ENCODE assay signal across 8 cellular contexts in the genomic region with DNA sequence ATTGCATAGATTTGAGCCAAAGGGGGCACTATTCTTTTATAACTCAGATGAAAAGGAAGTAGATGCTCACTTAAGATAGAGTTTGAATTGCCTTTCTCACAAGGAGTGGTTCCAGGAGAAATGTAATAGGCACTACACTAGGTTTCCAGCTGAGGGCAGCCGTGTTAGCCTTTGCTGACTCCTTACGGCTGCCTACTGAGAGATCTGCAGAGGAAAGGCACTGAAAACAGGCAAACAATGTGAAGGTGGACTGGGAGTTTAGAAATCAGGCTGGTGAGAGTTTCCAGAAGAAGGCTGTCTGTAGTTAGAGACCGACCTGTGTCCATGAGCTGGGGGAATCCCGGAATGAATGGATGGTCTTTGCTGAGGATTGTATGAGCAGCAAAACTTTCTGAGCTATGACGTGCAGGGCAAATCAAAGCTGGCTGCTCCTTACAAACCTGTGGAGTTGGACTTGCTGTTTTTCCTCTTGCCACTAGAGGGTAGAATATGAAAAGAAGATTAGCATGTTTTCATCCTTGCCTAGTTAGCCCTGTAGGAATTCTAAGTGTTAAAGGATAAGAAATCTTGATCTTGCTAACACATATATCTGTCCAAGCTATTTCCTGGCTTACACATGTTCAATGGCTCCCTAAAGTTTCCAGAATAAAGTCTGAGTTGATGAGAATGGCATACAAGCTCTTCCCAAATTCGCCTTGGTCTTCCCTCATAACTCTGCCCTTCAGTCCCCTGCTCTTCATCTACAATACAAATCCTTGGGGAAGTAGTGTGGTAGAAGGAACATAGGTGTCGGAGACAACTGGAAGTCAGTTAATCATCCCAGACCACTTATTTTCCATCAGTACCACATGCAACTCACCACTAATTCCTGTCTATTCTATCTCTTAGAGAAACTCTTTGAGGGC. TPM values are rescaled to one million over a fixed set of nuclear protein-coding genes. Genes with fewer than 3 reads are reported as not detected.
DNase-seq lines count a peak whose midpoint lies in the region; ATAC-seq and TF ChIP-seq lines count a peak whose summit lies in the region.

No MANE protein-coding gene starts in this region.

- no peaks in the 10 kb centered on the region for H3F3A ChIP-seq in PC-3 (ENCODE audit: low read length, unreplicated experiment)

- H3K79me2 ChIP-seq in PC-3 (ENCODE audit: low read length) = no peaks in the 10 kb centered on the region

- TF ChIP-seq EP300 in Ishikawa (IDR thresholded peaks at IDR 0.05; ENCODE audit: borderline replicate concordance) = no peak

- H3K4me3 ChIP-seq in PC-3 (ENCODE audit: low read length) (peak overlapping the region; percentile 53), esophagus squamous epithelium (peak overlapping the region in 2 of 4 donors; percentile 16 to 46), subcutaneous abdominal adipose tissue (ENCODE audit: low read depth in 1 of 5, low read length in 5 of 5) (peak overlapping the region; percentile 11 to 45 (median 23))

- ATAC-seq in PC-3 (peak; percentile 98), HG02970 (IDR thresholded peaks at IDR 0.05; ENCODE audit: low FRiP score, unreplicated experiment) (no peak)

- no peaks in the 10 kb centered on the region for H3K9me3 Mint-ChIP-seq in activated T-cell treated with anti-CD3 and anti-CD28 coated beads, Interleukin-2, amount 50 U/mL, for 24 hours

- H3K27ac ChIP-seq in PC-3 (ENCODE audit: low read length) = no peak overlapping the region
- H3K27ac ChIP-seq in esophagus squamous epithelium = peak overlapping the region in 3 of 4 donors; percentile 4 to 67 (median 45)
- H3K27ac ChIP-seq in subcutaneous abdominal adipose tissue (ENCODE audit: low read depth, low read length) = no peak overlapping the region

- no peaks in the 10 kb centered on the region for H3K4me1 Mint-ChIP-seq in activated T-cell treated with anti-CD3 and anti-CD28 coated beads, Interleukin-2, amount 50 U/mL, for 24 hours (ENCODE audit: low read depth)

- H3K36me3 ChIP-seq in PC-3 (ENCODE audit: low read depth, low read length) (no peaks in the 10 kb centered on the region), esophagus squamous epithelium (no peaks in the 10 kb centered on the region), subcutaneous abdominal adipose tissue (ENCODE audit: control insufficient read depth in 5 of 5, insufficient read depth in 5 of 5, low read length in 5 of 5) (no peaks in the 10 kb centered on the region)

- POLR2A ChIA-PET in GM10248 (lab: Yijun Ruan, JAX) = interaction anchor here (1.4 kb wide), 1 partner anchor 76 kb away, joined by 3 read pairs; a partner anchor contains a TSS
- POLR2A ChIA-PET in PC-3 (lab: Charles Lee; ENCODE audit: unreplicated experiment) = no interaction called here

- TF ChIP-seq RAD21 in Ishikawa (IDR thresholded peaks at IDR 0.05; ENCODE audit: low read depth) = peak; percentile 84

- TF ChIP-seq POLR2A in esophagus squamous epithelium (IDR thresholded peaks at IDR 0.05) = no peak

- no peaks in the 10 kb centered on the region for H3K36me3 Mint-ChIP-seq in activated T-cell treated with anti-CD3 and anti-CD28 coated beads, Interleukin-2, amount 50 U/mL, for 24 hours (ENCODE audit: low read depth)

- no peaks in the 10 kb centered on the region for H4K20me1 ChIP-seq in PC-3 (ENCODE audit: low read length)

- BruUV-seq in PC-3 (replicated peaks; lab: Mats Ljungman, UMichigan) = no TSS peak

- H2AFZ ChIP-seq in PC-3 (ENCODE audit: low read length) = peak overlapping the region; percentile 81

- H3K9me3 ChIP-seq in PC-3 (ENCODE audit: low read length) = no peaks in the 10 kb centered on the region
- H3K9me3 ChIP-seq in esophagus squamous epithelium = no peaks in the 10 kb centered on the region
- no peaks in the 10 kb centered on the region for H3K9me3 ChIP-seq in subcutaneous abdominal adipose tissue (ENCODE audit: control insufficient read depth in 5 of 5, low read length in 5 of 5)

- TF ChIP-seq CTCF in GM10248 (IDR thresholded peaks at IDR 0.05; ENCODE audit: control extremely low read depth, extremely low read depth, low read depth, missing control alignments) (peak; percentile 77), PC-3 (conservative IDR thresholded peaks at IDR 0.05; ENCODE audit: low read depth, low read length) (peak; percentile 61), esophagus squamous epithelium (IDR thresholded peaks at IDR 0.05) (peak; percentile 79 to 85 (median 84))

- H3K9ac ChIP-seq in PC-3 (ENCODE audit: low read length) (no peak overlapping the region), subcutaneous abdominal adipose tissue (ENCODE audit: low read length in 5 of 5) (peak overlapping the region in 1 of 5 donors; percentile 1)

- intact Hi-C loops in PC-3 (cut with micrococcal nuclease) (loop anchor here (1.0 kb wide), 1 partner anchor 167 kb away; no protein-coding TSS in a partner anchor), esophagus squamous epithelium (cut with DNase I) (loop anchor here (5.0 kb wide), 1 partner anchor 172 kb away; no protein-coding TSS in a partner anchor)

- no peaks in the 10 kb centered on the region for H3K9me2 ChIP-seq in PC-3 (replicated peaks; ENCODE audit: low read length)

- WGBS in esophagus squamous epithelium, 2 donors = 19 to 23% methylated on average over 7 of the region's 7 CpGs

- CTCF ChIA-PET in GM10248 (lab: Yijun Ruan, JAX) = interaction anchor here (0.6 to 8.3 kb wide), 65 partner anchors 9 to 554 kb away, joined by 3 to 108 read pairs (median 4); a partner anchor contains a TSS
- CTCF ChIA-PET in PC-3 (lab: Charles Lee) = interaction anchor here (0.6 to 1.4 kb wide), 15 partner anchors 9 to 247 kb away, joined by 3 to 15 read pairs (median 3); a partner anchor contains a TSS

- peak overlapping the region; percentile 84 for H3K4me2 ChIP-seq in PC-3 (ENCODE audit: low read length)

- H3K4me1 ChIP-seq in PC-3 (ENCODE audit: insufficient read depth, low read length) (no peaks in the 10 kb centered on the region), esophagus squamous epithelium (peaks cover 0 to 8% (median 0%) of the 10 kb centered on the region in 3 donors), subcutaneous abdominal adipose tissue (ENCODE audit: control insufficient read depth in 5 of 5, insufficient read depth in 5 of 5, low read length in 5 of 5) (peaks cover 0 to 8% (median 3%) of the 10 kb centered on the region in 5 donors)

- peak; percentile 73 for DNase-seq in GM10248 (ENCODE audit: extremely low spot score)
- DNase-seq in PC-3 = peak; percentile 74
- DNase-seq in activated T-cell treated with anti-CD3 and anti-CD28 coated beads, Interleukin-2, amount 50 U/mL, for 24 hours = peak; percentile 59
- no peak for DNase-seq in esophagus squamous epithelium (lab: John Stamatoyannopoulos, UW)
- peak; percentile 86 for DNase-seq in myocyte (ENCODE audit: low read depth)

- H3K27ac Mint-ChIP-seq in activated T-cell treated with anti-CD3 and anti-CD28 coated beads, Interleukin-2, amount 50 U/mL, for 24 hours = no peak overlapping the region

- H3K27me3 ChIP-seq in PC-3 (ENCODE audit: low read length) (no peaks in the 10 kb centered on the region), esophagus squamous epithelium (no peaks in the 10 kb centered on the region), subcutaneous abdominal adipose tissue (ENCODE audit: control insufficient read depth in 5 of 5, insufficient read depth in 4 of 5, low read length in 5 of 5) (no peaks in the 10 kb centered on the region)

- no peak overlapping the region for H3K4me3 Mint-ChIP-seq in activated T-cell treated with anti-CD3 and anti-CD28 coated beads, Interleukin-2, amount 50 U/mL, for 24 hours

- no peaks in the 10 kb centered on the region for H3K27me3 Mint-ChIP-seq in activated T-cell treated with anti-CD3 and anti-CD28 coated beads, Interleukin-2, amount 50 U/mL, for 24 hours

TF ChIP-seq in Ishikawa, 13 proteins besides CTCF, POLR2A, EP300 and RAD21 (continues in another document):
- TF ChIP-seq TAF1 (IDR thresholded peaks at IDR 0.05; ENCODE audit: low read depth) (no peak), EGR1 (IDR thresholded peaks at IDR 0.05) (no peak), FOXM1 (IDR thresholded peaks at IDR 0.05; ENCODE audit: borderline replicate concordance, low read depth) (no peak), ZBTB7A (IDR thresholded peaks at IDR 0.05; ENCODE audit: low read depth) (no peak), TEAD4 (IDR thresholded peaks at IDR 0.05) (no peak), CEBPB (IDR thresholded peaks at IDR 0.05) (no peak), CREB1 (IDR thresholded peaks at IDR 0.05; ENCODE audit: low read depth) (no peak), TCF12 (IDR thresholded peaks at IDR 0.05; ENCODE audit: low read depth) (no peak), NFIC (IDR thresholded peaks at IDR 0.05) (no peak), YY1 (IDR thresholded peaks at IDR 0.05; ENCODE audit: low read depth) (no peak)
- TF ChIP-seq, protein P1, sequence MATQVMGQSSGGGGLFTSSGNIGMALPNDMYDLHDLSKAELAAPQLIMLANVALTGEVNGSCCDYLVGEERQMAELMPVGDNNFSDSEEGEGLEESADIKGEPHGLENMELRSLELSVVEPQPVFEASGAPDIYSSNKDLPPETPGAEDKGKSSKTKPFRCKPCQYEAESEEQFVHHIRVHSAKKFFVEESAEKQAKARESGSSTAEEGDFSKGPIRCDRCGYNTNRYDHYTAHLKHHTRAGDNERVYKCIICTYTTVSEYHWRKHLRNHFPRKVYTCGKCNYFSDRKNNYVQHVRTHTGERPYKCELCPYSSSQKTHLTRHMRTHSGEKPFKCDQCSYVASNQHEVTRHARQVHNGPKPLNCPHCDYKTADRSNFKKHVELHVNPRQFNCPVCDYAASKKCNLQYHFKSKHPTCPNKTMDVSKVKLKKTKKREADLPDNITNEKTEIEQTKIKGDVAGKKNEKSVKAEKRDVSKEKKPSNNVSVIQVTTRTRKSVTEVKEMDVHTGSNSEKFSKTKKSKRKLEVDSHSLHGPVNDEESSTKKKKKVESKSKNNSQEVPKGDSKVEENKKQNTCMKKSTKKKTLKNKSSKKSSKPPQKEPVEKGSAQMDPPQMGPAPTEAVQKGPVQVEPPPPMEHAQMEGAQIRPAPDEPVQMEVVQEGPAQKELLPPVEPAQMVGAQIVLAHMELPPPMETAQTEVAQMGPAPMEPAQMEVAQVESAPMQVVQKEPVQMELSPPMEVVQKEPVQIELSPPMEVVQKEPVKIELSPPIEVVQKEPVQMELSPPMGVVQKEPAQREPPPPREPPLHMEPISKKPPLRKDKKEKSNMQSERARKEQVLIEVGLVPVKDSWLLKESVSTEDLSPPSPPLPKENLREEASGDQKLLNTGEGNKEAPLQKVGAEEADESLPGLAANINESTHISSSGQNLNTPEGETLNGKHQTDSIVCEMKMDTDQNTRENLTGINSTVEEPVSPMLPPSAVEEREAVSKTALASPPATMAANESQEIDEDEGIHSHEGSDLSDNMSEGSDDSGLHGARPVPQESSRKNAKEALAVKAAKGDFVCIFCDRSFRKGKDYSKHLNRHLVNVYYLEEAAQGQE (IDR thresholded peaks at IDR 0.05; ENCODE audit: low read depth) = no peak

RNA-seq across cellular contexts. Expression of a gene that starts 20.1 kb away (rescaled TPM):
- total RNA-seq in PC-3 (2014; rRNA removed) = 17.3 and 21.3 TPM in 2 replicates
- total RNA-seq in esophagus squamous epithelium = 10 to 100 TPM; 24.9 to 41.4 (median 38.7) TPM
- 45.5 and 45.8 TPM in 2 replicates for total RNA-seq in myocyte
- polyA plus RNA-seq in myocyte (2012) = 12.4 TPM

Comparison
In these comparisons a context has a peak if more than half of its experiments do, and no peak if none do; other contexts are left out.
1. H3K27ac ChIP-seq: peak in esophagus squamous epithelium (3 of 4); none in PC-3 (single experiment) and subcutaneous abdominal adipose tissue (single experiment).
2. Peak in every context shown above with its lines, with median percentiles within 50 percentile points of each other: CTCF ChIP-seq.